ENCODE assay signal across 19 cellular contexts in genomic region chr7:30618961-30619360, GRCh38. TPM values are rescaled to one million over a fixed set of nuclear protein-coding genes. Genes with fewer than 3 reads are reported as not detected.
DNase-seq lines count a peak whose midpoint lies in the region; ATAC-seq, FAIRE-seq and TF ChIP-seq lines count a peak whose summit lies in the region.
"Had no signal": no experiment of that assay in that cellular context is flagged by ENCODE, and none has a peak within 500 bp of the region (broad histone marks: within the 10 kb centered on the region; RNA-seq: fewer than 3 reads in every experiment).

No MANE protein-coding gene starts in this region.

- DNase-seq in D341Med (ENCODE audit: low spot score) (peak; percentile 64), D721Med (ENCODE audit: insufficient read length, low spot score) (no peak), endodermal cell (no peak), neural progenitor cell (ENCODE audit: low spot score) (no peak)
- no peak for DNase-seq in activated naive CD8-positive, alpha-beta T cell treated with anti-CD3 and anti-CD28 coated beads, Interleukin-2, amount 50 U/mL, for 24 hours
- DNase-seq: C1 segment of cervical spinal cord; Calu3; CD4-positive, alpha-beta memory T cell; COR-L47; DMS 273 treated with DMSO at 0.1 percent for 48 hours; DMS79; EL; GDM1; H9 had no signal

- H3F3A ChIP-seq in neural progenitor cell (ENCODE audit: low read depth): no peaks in the 10 kb centered on the region

- no peak overlapping the region for H2AFZ ChIP-seq in neural progenitor cell (replicated peaks)
- H2AFZ ChIP-seq: GM23338 had no signal

- H3K27me3 Mint-ChIP-seq in endodermal cell (ENCODE audit: insufficient read depth) (no peaks in the 10 kb centered on the region), neural progenitor cell (ENCODE audit: insufficient read depth, low read depth) (no peaks in the 10 kb centered on the region)
- H3K27me3 Mint-ChIP-seq in activated naive CD8-positive, alpha-beta T cell treated with anti-CD3 and anti-CD28 coated beads, Interleukin-2, amount 50 U/mL, for 24 hours: no peaks in the 10 kb centered on the region
- H3K27me3 Mint-ChIP-seq: CD4-positive, alpha-beta memory T cell had no signal

- no peak overlapping the region for H3K4me2 ChIP-seq in neural progenitor cell
- H3K4me2 ChIP-seq: GM23338 had no signal

- no peaks in the 10 kb centered on the region for H3K27me3 ChIP-seq in endodermal cell (ENCODE audit: control insufficient read depth, insufficient read depth, low read length, poor library complexity, severe bottlenecking)
- H3K27me3 ChIP-seq in neural progenitor cell: no peaks in the 10 kb centered on the region

- H3K27ac ChIP-seq in endodermal cell (ENCODE audit: low read depth, low read length) (no peak overlapping the region), neural progenitor cell (peak overlapping the region; percentile 27)

- H3K4me3 Mint-ChIP-seq in endodermal cell (no peak overlapping the region), neural progenitor cell (no peak overlapping the region)
- no peak overlapping the region for H3K4me3 Mint-ChIP-seq in activated naive CD8-positive, alpha-beta T cell treated with anti-CD3 and anti-CD28 coated beads, Interleukin-2, amount 50 U/mL, for 24 hours
- H3K4me3 Mint-ChIP-seq: CD4-positive, alpha-beta memory T cell; GM23338; H9 had no signal

- 74% methylated on average over 1 of the region's 1 CpG; no CpG with 5 or more reads in 1 of the 2 experiments for WGBS in endodermal cell (ENCODE audit: insufficient coverage in 1 of 2, insufficient read length in 1 of 2), 2 experiments

- H3K36me3 ChIP-seq in endodermal cell (ENCODE audit: control insufficient read depth, insufficient read depth, low read length) (peaks cover 95% of the 10 kb centered on the region), neural progenitor cell (peaks cover 39% of the 10 kb centered on the region)

- peaks cover 76% of the 10 kb centered on the region for H3K36me3 Mint-ChIP-seq in endodermal cell (ENCODE audit: low read depth)
- H3K36me3 Mint-ChIP-seq in neural progenitor cell: peaks cover 32% of the 10 kb centered on the region
- peaks cover 77% of the 10 kb centered on the region for H3K36me3 Mint-ChIP-seq in activated naive CD8-positive, alpha-beta T cell treated with anti-CD3 and anti-CD28 coated beads, Interleukin-2, amount 50 U/mL, for 24 hours (ENCODE audit: low read depth)

- FAIRE-seq in D721Med (lab: Jason Lieb, UNC): peak; percentile 58
- FAIRE-seq: GM12878, GM19239 had no signal

- H3K9ac ChIP-seq in endodermal cell (ENCODE audit: extremely low read depth, low read length, poor library complexity, severe bottlenecking) (no peak overlapping the region), neural progenitor cell (no peak overlapping the region)

- H3K9me3 ChIP-seq in endodermal cell (ENCODE audit: control insufficient read depth, low read length) (no peaks in the 10 kb centered on the region), neural progenitor cell (ENCODE audit: low read depth) (no peaks in the 10 kb centered on the region)

- H3K4me1 Mint-ChIP-seq in endodermal cell (peaks cover 2% of the 10 kb centered on the region), neural progenitor cell (no peaks in the 10 kb centered on the region)
- H3K4me1 Mint-ChIP-seq in activated naive CD8-positive, alpha-beta T cell treated with anti-CD3 and anti-CD28 coated beads, Interleukin-2, amount 50 U/mL, for 24 hours: peaks cover under 1% of the 10 kb centered on the region
- H3K4me1 Mint-ChIP-seq: GM23338, H9 had no signal

- H3K4me3 ChIP-seq in endodermal cell (ENCODE audit: low read length) (no peak overlapping the region), neural progenitor cell (no peak overlapping the region)
- H3K4me3 ChIP-seq: GM12878, GM23338 had no signal

- no peaks in the 10 kb centered on the region for H4K20me1 ChIP-seq in neural progenitor cell (ENCODE audit: low read depth)

- peak overlapping the region; percentile 48 for H3K27ac Mint-ChIP-seq in endodermal cell
- H3K27ac Mint-ChIP-seq in neural progenitor cell: no peak overlapping the region
- no peak overlapping the region for H3K27ac Mint-ChIP-seq in activated naive CD8-positive, alpha-beta T cell treated with anti-CD3 and anti-CD28 coated beads, Interleukin-2, amount 50 U/mL, for 24 hours
- H3K27ac Mint-ChIP-seq: GM23338, H9 had no signal

- H3K79me2 ChIP-seq in neural progenitor cell (ENCODE audit: low read depth): peaks cover 4% of the 10 kb centered on the region

- TF ChIP-seq CTCF in D721Med (IDR thresholded peaks at IDR 0.05; ENCODE audit: insufficient read depth, missing control alignments) (no peak), endodermal cell (conservative IDR thresholded peaks at IDR 0.05) (no peak), neural progenitor cell (IDR thresholded peaks at IDR 0.05) (no peak)

- no peaks in the 10 kb centered on the region for H3K9me3 Mint-ChIP-seq in endodermal cell
- H3K9me3 Mint-ChIP-seq in neural progenitor cell: no peaks in the 10 kb centered on the region
- H3K9me3 Mint-ChIP-seq in activated naive CD8-positive, alpha-beta T cell treated with anti-CD3 and anti-CD28 coated beads, Interleukin-2, amount 50 U/mL, for 24 hours: no peaks in the 10 kb centered on the region
- H3K9me3 Mint-ChIP-seq: CD4-positive, alpha-beta memory T cell; GM23338; H9 had no signal

- H3K4me1 ChIP-seq in endodermal cell (ENCODE audit: control insufficient read depth, insufficient read depth, low read length): no peaks in the 10 kb centered on the region
- H3K4me1 ChIP-seq in neural progenitor cell: no peaks in the 10 kb centered on the region

- ATAC-seq in GM21737 (IDR thresholded peaks at IDR 0.05; ENCODE audit: unreplicated experiment): no peak
- no peak for ATAC-seq in activated naive CD8-positive, alpha-beta T cell treated with anti-CD3 and anti-CD28 coated beads, Interleukin-2, amount 50 U/mL, for 24 hours
- ATAC-seq: GM12878, GM23338, HCT116 had no signal

RNA-seq across cellular contexts. Expression of gene GARS1, which starts 24.3 kb away (rescaled TPM):
- total RNA-seq in endodermal cell: 100 to 1,000 TPM; 113 to 121 TPM
- polyA plus RNA-seq in endodermal cell (2013, experiment 1 of 2): 128 TPM
- 87.1 TPM for polyA plus RNA-seq in endodermal cell (2013, experiment 2 of 2)
- total RNA-seq in neural progenitor cell (ENCODE audit: low replicate concordance): 95.9 and 116 TPM in 2 replicates
